Comparison of ENCODE assay signal across 1 cellular context in the genomic region with DNA sequence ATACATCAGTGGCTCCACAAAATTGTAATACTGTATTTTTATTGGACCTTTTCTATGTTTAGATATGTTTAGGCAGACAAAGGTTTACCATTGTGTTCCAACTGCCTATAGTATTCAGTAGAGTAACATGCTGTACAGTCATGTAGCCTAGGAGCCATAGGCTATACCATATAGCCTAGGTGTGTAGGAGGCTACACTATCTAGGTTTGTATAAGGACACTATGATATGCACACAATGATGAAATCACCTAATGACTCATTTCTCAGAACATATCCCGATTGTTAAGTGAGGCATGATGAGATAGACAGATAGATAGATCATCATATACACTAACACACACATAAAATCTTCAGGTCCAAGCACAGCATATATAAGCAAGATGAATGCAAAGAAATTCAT.
A peak's percentile ranks its signal among the peaks of the same experiment; 100 is the strongest.
TF ChIP-seq lines count a peak whose summit lies in the region.
"Not testable (repeated sequence)": the region's sequence is repeated elsewhere in the genome, so short reads cannot be mapped to it uniquely, and the experiment has no call there.

No MANE protein-coding gene starts in this region.

TF ChIP-seq in K562, 482 proteins besides CTCF, POLR2A, EP300 and RAD21:
- TF ChIP-seq, protein P1, sequence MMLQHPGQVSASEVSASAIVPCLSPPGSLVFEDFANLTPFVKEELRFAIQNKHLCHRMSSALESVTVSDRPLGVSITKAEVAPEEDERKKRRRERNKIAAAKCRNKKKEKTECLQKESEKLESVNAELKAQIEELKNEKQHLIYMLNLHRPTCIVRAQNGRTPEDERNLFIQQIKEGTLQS (IDR thresholded peaks at IDR 0.05) = peak; percentile 60
- TF ChIP-seq, protein P1 (CRISPR knock-in tag; conservative IDR thresholded peaks at IDR 0.05) = not testable (repeated sequence)
